Comparison of ENCODE assay signal across 8 cellular contexts in genomic region chr21:24895885-24896734, GRCh38.
DNase-seq lines count a peak whose midpoint lies in the region; ATAC-seq, FAIRE-seq and TF ChIP-seq lines count a peak whose summit lies in the region.

No MANE protein-coding gene starts in this region.

- no peaks in the 10 kb centered on the region for H3K36me3 ChIP-seq in uterus

- no peak for TF ChIP-seq POLR2A in uterus (IDR thresholded peaks at IDR 0.05)

- ATAC-seq in GM19455 (IDR thresholded peaks at IDR 0.05; ENCODE audit: unreplicated experiment), result peak; percentile 58
- ATAC-seq in HG03460 (IDR thresholded peaks at IDR 0.05; ENCODE audit: unreplicated experiment), result peak; percentile 65

- no peak overlapping the region for H3K27ac ChIP-seq in uterus

- TF ChIP-seq CTCF in D721Med (IDR thresholded peaks at IDR 0.05; ENCODE audit: insufficient read depth, missing control alignments) (peak; percentile 37), uterus (IDR thresholded peaks at IDR 0.05) (no peak)

- intact Hi-C loops in uterus (cut with DNase I; ENCODE audit: low total_unique reads), result no loop called here

- H3K4me3 ChIP-seq in uterus, result no peak overlapping the region

- no peaks in the 10 kb centered on the region for H3K27me3 ChIP-seq in uterus

- no peak for DNase-seq in D721Med (ENCODE audit: insufficient read length, low spot score)
- peak; percentile 36 for DNase-seq in RKO (ENCODE audit: low spot score)
- peak; percentile 28 for DNase-seq in kidney tubule cell (ENCODE audit: low spot score)
- no peak for DNase-seq in COLO829 (ENCODE audit: low spot score)
- no peak for DNase-seq in activated CD4-positive, alpha-beta T cell treated with anti-CD3 and anti-CD28 coated beads, Interleukin-2, amount 50 U/mL, for 4 hours
- no peak for DNase-seq in uterus

- H3K4me1 ChIP-seq in uterus, result no peaks in the 10 kb centered on the region

- H3K9me3 ChIP-seq in uterus, result no peaks in the 10 kb centered on the region

- peak; percentile 29 for FAIRE-seq in D721Med (lab: Jason Lieb, UNC)

Comparison
In these comparisons a context has a peak if more than half of its experiments do, and no peak if none do; other contexts are left out.
1. DNase-seq: peak in RKO (single experiment) and kidney tubule cell (single experiment); none in D721Med (single experiment), COLO829 (single experiment), activated CD4-positive, alpha-beta T cell treated with anti-CD3 and anti-CD28 coated beads, Interleukin-2, amount 50 U/mL, for 4 hours (0 of 2) and uterus (0 of 2).